22 cellular contexts compared by ENCODE assay signal in genomic region chr2:2757764-2758163, GRCh38.
A peak's percentile ranks its signal among the peaks of the same experiment; 100 is the strongest.
DNase-seq lines count a peak whose midpoint lies in the region; ATAC-seq and TF ChIP-seq lines count a peak whose summit lies in the region.
"Had no signal": no experiment of that assay in that cellular context is flagged by ENCODE, and none has a peak within 500 bp of the region (broad histone marks: within the 10 kb centered on the region; RNA-seq: fewer than 3 reads in every experiment).

No MANE protein-coding gene starts in this region.

- H3K79me2 ChIP-seq in Karpas-422 (ENCODE audit: low read length), result no peaks in the 10 kb centered on the region

- peak overlapping the region; percentile 9 for H3K4me2 ChIP-seq in Karpas-422 (ENCODE audit: low read depth, low read length, poor library complexity, severe bottlenecking)
- H3K4me2 ChIP-seq: A549 had no signal

- intact Hi-C loops in Caco-2 (cut with micrococcal nuclease; ENCODE audit: unreplicated experiment), result no loop called here

- no peaks in the 10 kb centered on the region for H3K4me1 Mint-ChIP-seq in Caco-2 (ENCODE audit: low read depth, unreplicated experiment)

- no peak overlapping the region for H2AFZ ChIP-seq in Karpas-422 (ENCODE audit: low read length)

- no peak overlapping the region for H3K27ac ChIP-seq in Karpas-422 (ENCODE audit: low read length)
- H3K27ac ChIP-seq: A549, C4-2B, HL-60, right atrium auricular region had no signal

- peaks cover 15% of the 10 kb centered on the region for H3K9me3 Mint-ChIP-seq in Caco-2 (ENCODE audit: unreplicated experiment)

- peak; percentile 53 for ATAC-seq in HG02798 (IDR thresholded peaks at IDR 0.05; ENCODE audit: poor library complexity, unreplicated experiment)
- ATAC-seq: A549 had no signal

- H3K36me3 Mint-ChIP-seq in Caco-2 (ENCODE audit: insufficient read depth, unreplicated experiment), result no peaks in the 10 kb centered on the region
- H3K36me3 Mint-ChIP-seq: mesothelial cell of epicardium had no signal

- peak; percentile 13 for DNase-seq in GM12864 (ENCODE audit: low read depth)
- peak; percentile 19 for DNase-seq in GM19240 (ENCODE audit: insufficient read length, low spot score)
- DNase-seq in Karpas-422, result peak; percentile 45
- no peak for DNase-seq in DMS153 (lab: John Stamatoyannopoulos, UW)
- no peak for DNase-seq in NCI-H82 (lab: John Stamatoyannopoulos, UW)
- no peak for DNase-seq in Caco-2
- no peak for DNase-seq in activated T-cell treated with anti-CD3 and anti-CD28 coated beads, Interleukin-2, amount 50 U/mL, for 1 hour
- DNase-seq: activated CD4-positive, CD25-positive, alpha-beta regulatory T cell; activated gamma-delta T cell; anterior cingulate cortex; GOT3; hypothalamus; kidney glomerular epithelial cell; NCI-H1092 treated with DMSO at 0.1 percent for 48 hours; NCI-H774 had no signal

- H4K20me1 ChIP-seq in Karpas-422 (ENCODE audit: insufficient read depth, low read depth, low read length), result no peaks in the 10 kb centered on the region

- CTCF ChIA-PET in Caco-2 (lab: Charles Lee), result no interaction called here

- peaks cover 14% of the 10 kb centered on the region for H3K4me1 ChIP-seq in Karpas-422 (ENCODE audit: low read length)
- no peaks in the 10 kb centered on the region for H3K4me1 ChIP-seq in Caco-2
- H3K4me1 ChIP-seq: A549, right atrium auricular region had no signal

- no peak overlapping the region for H3K9ac ChIP-seq in Karpas-422 (ENCODE audit: low read length)

- POLR2A ChIA-PET in Caco-2 (lab: Charles Lee), result no interaction called here

- no peak overlapping the region for H3K27ac Mint-ChIP-seq in Caco-2 (ENCODE audit: unreplicated experiment)
- H3K27ac Mint-ChIP-seq: mesothelial cell of epicardium; T-helper 1 cell treated with Interleukin-12 subunit alpha and Interleukin-12 subunit beta and Interleukin-4 antibody, amounts not matched to agents 30 μg/mL and 1 μg/mL, for 36 hours had no signal

- H3K36me3 ChIP-seq in Karpas-422 (ENCODE audit: insufficient read depth, low read length) (no peaks in the 10 kb centered on the region), Caco-2 (ENCODE audit: control insufficient read depth, insufficient read depth, low read length) (no peaks in the 10 kb centered on the region)
- H3K36me3 ChIP-seq: right atrium auricular region had no signal

- H3K27me3 Mint-ChIP-seq in Caco-2 (ENCODE audit: insufficient read depth, unreplicated experiment), result peaks cover 6% of the 10 kb centered on the region

- TF ChIP-seq CTCF in GM12864 (IDR thresholded peaks at IDR 0.05; ENCODE audit: low read depth, low read length, missing control alignments) (no peak), Caco-2 (IDR thresholded peaks at IDR 0.05; ENCODE audit: insufficient read depth in 1 of 2, low read depth in 1 of 2, low read length in 1 of 2, severe bottlenecking in 1 of 2, unreplicated experiment in 1 of 2) (no peak)

- no peak overlapping the region for H3K4me3 Mint-ChIP-seq in Caco-2 (ENCODE audit: unreplicated experiment)
- H3K4me3 Mint-ChIP-seq: mesothelial cell of epicardium; T-helper 1 cell treated with Interleukin-12 subunit alpha and Interleukin-12 subunit beta and Interleukin-4 antibody, amounts not matched to agents 30 μg/mL and 1 μg/mL, for 36 hours had no signal

- H3K9me3 ChIP-seq in Karpas-422 (ENCODE audit: low read length), result peaks cover 6% of the 10 kb centered on the region; the same call in 1 of the 2 replicates
- peaks cover 12% of the 10 kb centered on the region; the same call in 1 of the 2 replicates for H3K9me3 ChIP-seq in Caco-2

- H3K9me2 ChIP-seq in Karpas-422 (replicated peaks; ENCODE audit: insufficient read depth, low read length), result no peaks in the 10 kb centered on the region

- H3K4me3 ChIP-seq in GM12864 (ENCODE audit: low read depth, low read length) (no peak overlapping the region), Karpas-422 (ENCODE audit: low read length) (no peak overlapping the region), Caco-2 (ENCODE audit: low read depth, low read length) (no peak overlapping the region)
- H3K4me3 ChIP-seq: A549, right atrium auricular region had no signal

- BruUV-seq in Caco-2 (replicated peaks; lab: Mats Ljungman, UMichigan), result no TSS peak

- H3K27me3 ChIP-seq in Karpas-422 (ENCODE audit: low read length) (no peaks in the 10 kb centered on the region; the same call in 1 of the 2 replicates), Caco-2 (replicated peaks; ENCODE audit: control insufficient read depth, insufficient read depth, low read length) (no peaks in the 10 kb centered on the region)
- H3K27me3 ChIP-seq: right atrium auricular region had no signal

Comparison
In these comparisons a context has a peak if more than half of its experiments do, and no peak if none do; other contexts are left out.
1. DNase-seq: peak in GM12864 (single experiment), GM19240 (single experiment) and Karpas-422 (single experiment); none in DMS153 (single experiment), NCI-H82 (single experiment), Caco-2 (0 of 2) and activated T-cell treated with anti-CD3 and anti-CD28 coated beads, Interleukin-2, amount 50 U/mL, for 1 hour (single experiment).